Comparison of ENCODE assay signal across 1 cellular context in genomic region chr11:86954288-86955110, GRCh38.
TF ChIP-seq lines count a peak whose summit lies in the region.

No MANE protein-coding gene starts in this region.

TF ChIP-seq in GM12878, 131 proteins besides CTCF, POLR2A, EP300 and RAD21 (continued from another document):
- no peak for TF ChIP-seq ZBTB4 (CRISPR knock-in tag; IDR thresholded peaks at IDR 0.05)
- no peak for TF ChIP-seq IRF3 (IDR thresholded peaks at IDR 0.05)
- no peak for TF ChIP-seq RELA (IDR thresholded peaks at IDR 0.05; ENCODE audit: borderline replicate concordance, partially characterized antibody)
- no peak for TF ChIP-seq CHD1 (IDR thresholded peaks at IDR 0.05; ENCODE audit: low read depth, low read length)
- TF ChIP-seq ZBTB11 (CRISPR knock-in tag; IDR thresholded peaks at IDR 0.05) = no peak
- TF ChIP-seq CREB1 (IDR thresholded peaks at IDR 0.05; ENCODE audit: low read depth) = no peak
- TF ChIP-seq NR2F1 (conservative IDR thresholded peaks at IDR 0.05) = no peak
- TF ChIP-seq IRF5 (IDR thresholded peaks at IDR 0.05; ENCODE audit: borderline replicate concordance) = no peak
- TF ChIP-seq CREM (IDR thresholded peaks at IDR 0.05; ENCODE audit: low read depth) = no peak
- TF ChIP-seq SREBF2 (IDR thresholded peaks at IDR 0.05; ENCODE audit: low read length) = no peak
TF ChIP-seq in GM12878: peak in this region for 0.
